In the genomic region with DNA sequence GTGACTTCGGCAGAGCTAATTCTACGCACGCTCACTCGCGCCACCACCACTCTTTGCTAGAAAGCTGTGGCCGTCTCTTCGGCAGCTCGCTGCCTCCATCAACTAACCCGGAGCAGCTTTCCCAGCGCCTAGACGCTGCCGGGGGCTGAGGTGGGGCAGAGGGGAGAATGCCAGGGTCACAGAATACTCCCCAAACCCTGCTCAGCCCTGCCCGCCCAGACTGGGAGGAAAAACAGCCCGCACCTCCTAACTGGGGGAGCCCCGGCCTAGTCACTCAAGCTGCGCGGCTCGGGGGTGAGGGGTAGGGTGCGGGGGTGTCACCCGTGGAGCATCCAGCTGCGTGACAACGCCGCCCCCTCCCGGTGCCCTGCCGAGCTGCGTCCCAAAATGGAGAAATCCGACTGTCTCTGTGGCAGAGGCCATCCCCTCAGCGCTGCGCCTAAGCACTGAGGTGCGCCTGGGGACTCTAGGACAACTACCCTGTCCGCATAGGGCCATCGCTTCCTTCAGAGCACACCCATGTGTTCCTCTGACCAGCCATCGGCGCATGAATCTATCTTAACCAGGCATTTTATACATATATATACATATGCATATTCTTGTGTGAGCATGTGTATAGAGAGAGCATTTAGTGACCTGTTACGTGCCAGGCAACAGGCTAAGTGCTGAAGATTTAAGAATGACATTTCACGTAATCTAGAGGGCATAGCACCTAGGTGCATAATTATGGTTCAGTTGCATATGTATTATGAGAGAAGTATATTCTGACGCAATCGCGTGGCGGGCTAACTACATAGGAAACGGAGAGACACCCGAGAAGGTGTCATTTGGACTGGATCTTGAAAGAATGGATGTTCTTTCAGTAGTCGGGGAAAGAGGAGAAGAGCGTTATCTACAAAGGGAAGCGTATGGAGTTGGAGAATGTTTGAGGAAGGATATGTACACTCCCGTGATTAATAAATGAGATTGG, we compare ENCODE assay signal across 1 cellular context.
TF ChIP-seq lines count a peak whose summit lies in the region.

No MANE protein-coding gene starts in this region.

TF ChIP-seq in GM12878, 131 proteins besides CTCF, POLR2A, EP300 and RAD21 (continued from another document and continues in another):
- no peak for TF ChIP-seq PML (IDR thresholded peaks at IDR 0.05; ENCODE audit: low read length)
- 0 out of 4 replicates have a peak, but pooled peaks of 1 of the 2 experiments have one; percentile 34 for TF ChIP-seq BHLHE40 (IDR thresholded peaks at IDR 0.05; ENCODE audit: borderline replicate concordance in 1 of 2, low read depth in 2 of 2, low read length in 1 of 2)
- TF ChIP-seq BACH1 (IDR thresholded peaks at IDR 0.05; ENCODE audit: borderline replicate concordance) = no peak
- TF ChIP-seq NRF1 (conservative IDR thresholded peaks at IDR 0.05; ENCODE audit: low read depth, low read length) = no peak
- no peak for TF ChIP-seq RELB (IDR thresholded peaks at IDR 0.05; ENCODE audit: low read depth)
- TF ChIP-seq TBL1XR1 (IDR thresholded peaks at IDR 0.05; ENCODE audit: low read depth, low read length) = no peak
- no peak for TF ChIP-seq ZBTB40 (IDR thresholded peaks at IDR 0.05; ENCODE audit: borderline replicate concordance)
- no peak for TF ChIP-seq ZNF217 (IDR thresholded peaks at IDR 0.05)
- TF ChIP-seq ATF2 (IDR thresholded peaks at IDR 0.05; ENCODE audit: low read length) = no peak
- TF ChIP-seq ATF3 (IDR thresholded peaks at IDR 0.05; ENCODE audit: borderline replicate concordance, extremely low read depth, low read depth, low read length) = no peak
- no peak for TF ChIP-seq SIX5 (IDR thresholded peaks at IDR 0.05; ENCODE audit: low read depth, low read length, severe bottlenecking)
- no peak for TF ChIP-seq GABPA (IDR thresholded peaks at IDR 0.05; ENCODE audit: low read depth)
- TF ChIP-seq CBX3 (IDR thresholded peaks at IDR 0.05; ENCODE audit: borderline replicate concordance, low read depth) = no peak
- no peak for TF ChIP-seq HDAC2 (IDR thresholded peaks at IDR 0.05)
- TF ChIP-seq DPF2 (IDR thresholded peaks at IDR 0.05) = peak; percentile 40; the same call in 1 of the 2 replicates
- no peak for TF ChIP-seq BCL11A (IDR thresholded peaks at IDR 0.05; ENCODE audit: low read depth, low read length)
- TF ChIP-seq ZNF687 (IDR thresholded peaks at IDR 0.05) = no peak
- TF ChIP-seq RBBP5 (conservative IDR thresholded peaks at IDR 0.05) = no peak
- no peak for TF ChIP-seq ZNF384 (IDR thresholded peaks at IDR 0.05; ENCODE audit: borderline replicate concordance, low read depth, low read length)
- TF ChIP-seq, protein P1, sequence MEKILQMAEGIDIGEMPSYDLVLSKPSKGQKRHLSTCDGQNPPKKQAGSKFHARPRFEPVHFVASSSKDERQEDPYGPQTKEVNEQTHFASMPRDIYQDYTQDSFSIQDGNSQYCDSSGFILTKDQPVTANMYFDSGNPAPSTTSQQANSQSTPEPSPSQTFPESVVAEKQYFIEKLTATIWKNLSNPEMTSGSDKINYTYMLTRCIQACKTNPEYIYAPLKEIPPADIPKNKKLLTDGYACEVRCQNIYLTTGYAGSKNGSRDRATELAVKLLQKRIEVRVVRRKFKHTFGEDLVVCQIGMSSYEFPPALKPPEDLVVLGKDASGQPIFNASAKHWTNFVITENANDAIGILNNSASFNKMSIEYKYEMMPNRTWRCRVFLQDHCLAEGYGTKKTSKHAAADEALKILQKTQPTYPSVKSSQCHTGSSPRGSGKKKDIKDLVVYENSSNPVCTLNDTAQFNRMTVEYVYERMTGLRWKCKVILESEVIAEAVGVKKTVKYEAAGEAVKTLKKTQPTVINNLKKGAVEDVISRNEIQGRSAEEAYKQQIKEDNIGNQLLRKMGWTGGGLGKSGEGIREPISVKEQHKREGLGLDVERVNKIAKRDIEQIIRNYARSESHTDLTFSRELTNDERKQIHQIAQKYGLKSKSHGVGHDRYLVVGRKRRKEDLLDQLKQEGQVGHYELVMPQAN (conservative IDR thresholded peaks at IDR 0.05) = no peak
- TF ChIP-seq ZBTB11 (CRISPR knock-in tag; IDR thresholded peaks at IDR 0.05) = no peak
- no peak for TF ChIP-seq ASH2L (IDR thresholded peaks at IDR 0.05; ENCODE audit: borderline replicate concordance, low read depth)
- TF ChIP-seq FOXK2 (IDR thresholded peaks at IDR 0.05) = no peak
- no peak for TF ChIP-seq PAX8 (IDR thresholded peaks at IDR 0.05)
- peak; percentile 15; the same call in 1 of the 2 replicates for TF ChIP-seq NR2F1 (conservative IDR thresholded peaks at IDR 0.05)
- TF ChIP-seq STAT3 (IDR thresholded peaks at IDR 0.05; ENCODE audit: low read depth, low read length) = no peak
- TF ChIP-seq BCLAF1 (IDR thresholded peaks at IDR 0.05) = 0 out of 2 replicates have a peak, but pooled peaks have one; percentile 21
- TF ChIP-seq CEBPB (IDR thresholded peaks at IDR 0.05; ENCODE audit: borderline replicate concordance in 1 of 2, low read depth in 2 of 2, low read length in 2 of 2) = no peak
- TF ChIP-seq SUPT20H (IDR thresholded peaks at IDR 0.05; ENCODE audit: borderline replicate concordance, control insufficient read depth, low read depth, low read length) = no peak
- TF ChIP-seq IRF4 (IDR thresholded peaks at IDR 0.05; ENCODE audit: low read depth, low read length) = no peak
- no peak for TF ChIP-seq CBFB (IDR thresholded peaks at IDR 0.05; ENCODE audit: low read depth)
- TF ChIP-seq NFIC (IDR thresholded peaks at IDR 0.05; ENCODE audit: low read depth, low read length) = no peak
